ENCODE assay signal across 16 cellular contexts in the genomic region with DNA sequence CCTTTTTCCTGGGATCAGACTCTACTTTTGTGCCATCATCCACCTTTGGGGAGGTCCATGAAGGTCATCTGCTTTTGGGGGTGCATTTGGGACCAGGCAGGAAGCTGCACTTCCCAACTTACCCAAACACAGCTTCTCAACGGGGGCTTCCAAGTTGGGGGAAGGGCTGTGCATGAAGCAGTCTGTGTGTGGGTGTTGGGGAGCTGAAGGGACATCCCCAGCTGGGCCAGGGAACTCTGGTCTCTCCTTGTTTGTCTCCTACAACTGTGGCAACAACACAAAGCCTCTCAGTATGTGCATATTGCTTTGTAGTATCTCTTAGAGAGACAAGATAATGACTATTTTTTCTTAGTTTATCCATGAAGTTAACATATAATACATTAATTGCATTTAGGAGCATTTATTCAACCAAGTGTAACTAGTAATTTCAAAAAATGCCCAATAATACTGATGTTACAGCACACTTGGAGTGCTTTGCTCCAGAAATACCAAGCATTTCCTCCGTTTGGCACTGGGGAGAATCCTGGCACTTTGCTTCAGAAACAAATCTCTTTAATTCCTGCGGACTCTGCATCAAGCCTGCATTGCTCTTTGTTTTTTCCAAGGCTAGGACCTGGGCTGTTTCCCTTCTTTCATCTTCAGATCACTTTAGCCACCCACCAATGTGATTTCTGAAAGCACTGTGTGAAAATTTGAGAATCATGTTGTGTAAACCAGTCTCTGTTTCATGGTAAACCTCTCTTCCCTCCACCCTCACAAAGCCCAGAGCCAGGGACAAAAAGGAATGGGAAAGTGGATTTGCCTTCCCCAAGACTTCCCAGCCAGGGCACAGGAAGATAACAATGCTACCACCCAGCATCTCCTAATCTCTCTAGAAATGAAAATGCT.
DNase-seq lines count a peak whose midpoint lies in the region; ATAC-seq and TF ChIP-seq lines count a peak whose summit lies in the region.
"Had no signal": no experiment of that assay in that cellular context is flagged by ENCODE, and none has a peak within 500 bp of the region (broad histone marks: within the 10 kb centered on the region; RNA-seq: fewer than 3 reads in every experiment).

No MANE protein-coding gene starts in this region.

- H2AK5ac ChIP-seq in trophoblast cell (ENCODE audit: low read length): peak overlapping the region; percentile 84

- H2AFZ ChIP-seq in GM23338 (peak overlapping the region; percentile 92), trophoblast cell (ENCODE audit: insufficient read depth, low read length, poor library complexity) (peak overlapping the region; percentile 23)

- H3K4me1 ChIP-seq in GM23338 (ENCODE audit: insufficient read depth): peaks cover 16% of the 10 kb centered on the region
- peaks cover 27% of the 10 kb centered on the region for H3K4me1 ChIP-seq in HUES6 (ENCODE audit: control insufficient read depth, insufficient read depth, low read length)
- peaks cover 12% of the 10 kb centered on the region for H3K4me1 ChIP-seq in endodermal cell (ENCODE audit: control insufficient read depth, insufficient read depth, low read length)
- H3K4me1 ChIP-seq in trophoblast cell (ENCODE audit: control insufficient read depth in 1 of 2, insufficient read depth in 2 of 2, low read length in 2 of 2): peaks cover 13 to 14% of the 10 kb centered on the region in 2 experiments
- H3K4me1 ChIP-seq: prostate gland had no signal

- 18 to 26% methylated on average over 2 to 3 of the region's 3 CpGs for WGBS in endodermal cell (ENCODE audit: insufficient coverage in 1 of 2, insufficient read length in 1 of 2), 2 experiments
- WGBS in trophoblast cell (ENCODE audit: extremely low coverage, insufficient coverage, insufficient read length): no CpG with 5 or more reads among the region's 3 CpGs

- peak overlapping the region; percentile 81 for H2BK120ac ChIP-seq in trophoblast cell (ENCODE audit: insufficient read depth, low read length, poor library complexity)

- no peaks in the 10 kb centered on the region for H3K36me3 Mint-ChIP-seq in GM23338 (ENCODE audit: low read depth)
- H3K36me3 Mint-ChIP-seq in endodermal cell (ENCODE audit: low read depth): peaks cover 5% of the 10 kb centered on the region
- H3K36me3 Mint-ChIP-seq: activated naive CD4-positive, alpha-beta T cell treated with anti-CD3 and anti-CD28 coated beads, Interleukin-2, amount 50 U/mL, for 24 hours; CD4-positive, CD25-positive, alpha-beta regulatory T cell had no signal

- peaks cover 4% of the 10 kb centered on the region; the same call in 2 of the 3 replicates for H3K9me3 Mint-ChIP-seq in GM23338
- H3K9me3 Mint-ChIP-seq in endodermal cell: peaks cover 21% of the 10 kb centered on the region
- H3K9me3 Mint-ChIP-seq: activated naive CD4-positive, alpha-beta T cell treated with anti-CD3 and anti-CD28 coated beads, Interleukin-2, amount 50 U/mL, for 24 hours had no signal

- H3K4ac ChIP-seq in trophoblast cell (ENCODE audit: low read depth, low read length): peak overlapping the region; percentile 56

- H3K27ac Mint-ChIP-seq in GM23338: 0 out of 2 replicates have a peak overlapping the region, but pooled peaks have one; percentile 36
- peak overlapping the region; percentile 89 for H3K27ac Mint-ChIP-seq in endodermal cell
- H3K27ac Mint-ChIP-seq: activated naive CD4-positive, alpha-beta T cell treated with anti-CD3 and anti-CD28 coated beads, Interleukin-2, amount 50 U/mL, for 24 hours; CD4-positive, CD25-positive, alpha-beta regulatory T cell had no signal

- ATAC-seq in GM23338 (peak; percentile 85), GM19324 (IDR thresholded peaks at IDR 0.05; ENCODE audit: low FRiP score, unreplicated experiment) (no peak)
- ATAC-seq: HepG2 had no signal

- H3K18ac ChIP-seq in trophoblast cell (ENCODE audit: low read length): peak overlapping the region; percentile 73

- H3K79me1 ChIP-seq in trophoblast cell (ENCODE audit: low read length): peaks cover 24% of the 10 kb centered on the region

- H3K4me1 Mint-ChIP-seq in GM23338 (peaks cover 21% of the 10 kb centered on the region), endodermal cell (peaks cover 27% of the 10 kb centered on the region)
- H3K4me1 Mint-ChIP-seq: activated naive CD4-positive, alpha-beta T cell treated with anti-CD3 and anti-CD28 coated beads, Interleukin-2, amount 50 U/mL, for 24 hours; CD4-positive, CD25-positive, alpha-beta regulatory T cell had no signal

- H3K27me3 ChIP-seq in GM23338 (ENCODE audit: insufficient read depth) (no peaks in the 10 kb centered on the region), HUES6 (ENCODE audit: control insufficient read depth, insufficient read depth, low read length) (no peaks in the 10 kb centered on the region), endodermal cell (ENCODE audit: control insufficient read depth, insufficient read depth, low read length, poor library complexity, severe bottlenecking) (no peaks in the 10 kb centered on the region), trophoblast cell (ENCODE audit: insufficient read depth, low read length) (no peaks in the 10 kb centered on the region)
- H3K27me3 ChIP-seq: tibial artery had no signal

- peaks cover 7% of the 10 kb centered on the region for H3K9me2 ChIP-seq in GM23338 (ENCODE audit: insufficient read depth)

- peak overlapping the region; percentile 94 for H4K91ac ChIP-seq in trophoblast cell (ENCODE audit: low read depth, low read length)

- H3K27me3 Mint-ChIP-seq in GM23338 (ENCODE audit: insufficient read depth, low read depth, poor library complexity): no peaks in the 10 kb centered on the region
- H3K27me3 Mint-ChIP-seq in endodermal cell (ENCODE audit: insufficient read depth): peaks cover 3% of the 10 kb centered on the region
- H3K27me3 Mint-ChIP-seq: CD4-positive, CD25-positive, alpha-beta regulatory T cell had no signal

- TF ChIP-seq CTCF in GM23338 (conservative IDR thresholded peaks at IDR 0.05; ENCODE audit: low read depth in 2 of 2): no peak
- TF ChIP-seq CTCF in endodermal cell (conservative IDR thresholded peaks at IDR 0.05): no peak

- no peak overlapping the region for H4K12ac ChIP-seq in trophoblast cell (ENCODE audit: low read depth, low read length)

- H3K23ac ChIP-seq in trophoblast cell (ENCODE audit: low read length): no peak overlapping the region

- peaks cover 10% of the 10 kb centered on the region; the same call in 1 of the 2 replicates for H3K9me3 ChIP-seq in HUES6 (ENCODE audit: control insufficient read depth, insufficient read depth, low read depth, low read length)
- peaks cover 22% of the 10 kb centered on the region for H3K9me3 ChIP-seq in endodermal cell (ENCODE audit: control insufficient read depth, low read length)
- H3K9me3 ChIP-seq in trophoblast cell (ENCODE audit: insufficient read depth, low read depth, low read length): no peaks in the 10 kb centered on the region
- H3K9me3 ChIP-seq: prostate gland had no signal

- H3K27ac ChIP-seq in GM23338 (ENCODE audit: low read depth) (no peak overlapping the region), HUES6 (ENCODE audit: low read depth, low read length) (peak overlapping the region; percentile 15; the same call in 1 of the 2 replicates), endodermal cell (ENCODE audit: low read depth, low read length) (peak overlapping the region; percentile 28), trophoblast cell (ENCODE audit: low read depth, low read length) (no peak overlapping the region)
- H3K27ac ChIP-seq: prostate gland had no signal

- H3K14ac ChIP-seq in trophoblast cell (ENCODE audit: low read length): peak overlapping the region; percentile 61

- no peaks in the 10 kb centered on the region for H4K20me1 ChIP-seq in GM23338 (replicated peaks; ENCODE audit: insufficient read depth)

- peak overlapping the region; percentile 55; the same call in 1 of the 2 replicates for H3K4me2 ChIP-seq in GM23338
- no peak overlapping the region for H3K4me2 ChIP-seq in trophoblast cell (ENCODE audit: low read length)

- peak overlapping the region; percentile 91 for H2BK12ac ChIP-seq in trophoblast cell (ENCODE audit: low read length)

- DNase-seq in GM23338 (ENCODE audit: low spot score): no peak
- peak; percentile 74 for DNase-seq in endodermal cell
- no peak for DNase-seq in trophoblast cell
- no peak for DNase-seq in NCI-H446 (lab: John Stamatoyannopoulos, UW)
- DNase-seq in AML-193 (lab: John Stamatoyannopoulos, UW): no peak
- DNase-seq in NCI-H526 treated with DMSO at 0.1 percent for 48 hours (lab: John Stamatoyannopoulos, UW): no peak
- DNase-seq: activated CD8-positive, alpha-beta memory T cell treated with anti-CD3 and anti-CD28 coated beads for 24 hours; CD4-positive, CD25-positive, alpha-beta regulatory T cell; effector memory CD4-positive, alpha-beta T cell; kidney; tibial artery had no signal

- H4K8ac ChIP-seq in trophoblast cell (ENCODE audit: low read depth, low read length): peak overlapping the region; percentile 3

- H3F3A ChIP-seq in GM23338 (replicated peaks; ENCODE audit: low read depth): no peaks in the 10 kb centered on the region

- peak overlapping the region; percentile 3; the same call in 1 of the 3 replicates for H3K4me3 Mint-ChIP-seq in GM23338
- H3K4me3 Mint-ChIP-seq in endodermal cell: no peak overlapping the region
- H3K4me3 Mint-ChIP-seq: activated naive CD4-positive, alpha-beta T cell treated with anti-CD3 and anti-CD28 coated beads, Interleukin-2, amount 50 U/mL, for 24 hours; CD4-positive, CD25-positive, alpha-beta regulatory T cell had no signal

- H3K36me3 ChIP-seq in GM23338 (ENCODE audit: insufficient read depth): no peaks in the 10 kb centered on the region
- no peaks in the 10 kb centered on the region for H3K36me3 ChIP-seq in HUES6 (ENCODE audit: control insufficient read depth, insufficient read depth, low read length)
- H3K36me3 ChIP-seq in endodermal cell (ENCODE audit: control insufficient read depth, insufficient read depth, low read length): no peaks in the 10 kb centered on the region
- no peaks in the 10 kb centered on the region for H3K36me3 ChIP-seq in trophoblast cell (ENCODE audit: control insufficient read depth in 1 of 2, insufficient read depth in 2 of 2, low read length in 2 of 2)
- H3K36me3 ChIP-seq: prostate gland, tibial artery had no signal

- H3K79me2 ChIP-seq in GM23338 (replicated peaks; ENCODE audit: insufficient read depth) (no peaks in the 10 kb centered on the region), trophoblast cell (ENCODE audit: control insufficient read depth, insufficient read depth, low read length, poor library complexity) (peaks cover 4% of the 10 kb centered on the region)

- peak overlapping the region; percentile 43 for H2BK5ac ChIP-seq in trophoblast cell (ENCODE audit: low read depth, low read length, poor library complexity)

- H3K4me3 ChIP-seq in GM23338 (no peak overlapping the region), HUES6 (ENCODE audit: low read depth, low read length) (no peak overlapping the region), endodermal cell (ENCODE audit: low read length) (peak overlapping the region; percentile 14), trophoblast cell (ENCODE audit: low read depth, low read length) (no peak overlapping the region)
- H3K4me3 ChIP-seq: prostate gland, tibial artery had no signal

- H3K9ac ChIP-seq in HUES6 (ENCODE audit: low read length): peak overlapping the region; percentile 8
- H3K9ac ChIP-seq in endodermal cell (ENCODE audit: extremely low read depth, low read length, poor library complexity, severe bottlenecking): peak overlapping the region; percentile 13
- no peak overlapping the region for H3K9ac ChIP-seq in trophoblast cell (ENCODE audit: low read length)

TF ChIP-seq in GM23338, 12 proteins besides CTCF, POLR2A, EP300 and RAD21 (continues in another document):
- TF ChIP-seq ZNF331 (CRISPR knock-in tag; IDR thresholded peaks at IDR 0.05; ENCODE audit: low read depth): no peak

Comparison
In these comparisons a context has a peak if more than half of its experiments do, and no peak if none do; other contexts are left out.
1. H3K27ac ChIP-seq: peak in HUES6 (single experiment) and endodermal cell (single experiment); none in GM23338 (single experiment) and trophoblast cell (single experiment).